In genomic region chr6:101077344-101077743, GRCh38 we compare ENCODE assay signal across 29 cellular contexts.
DNase-seq lines count a peak whose midpoint lies in the region; ATAC-seq and TF ChIP-seq lines count a peak whose summit lies in the region.
"Had no signal": no experiment of that assay in that cellular context is flagged by ENCODE, and none has a peak within 500 bp of the region (broad histone marks: within the 10 kb centered on the region; RNA-seq: fewer than 3 reads in every experiment).

No MANE protein-coding gene starts in this region.

- no peaks in the 10 kb centered on the region for H4K20me1 ChIP-seq in SK-N-SH (ENCODE audit: insufficient read depth)
- H4K20me1 ChIP-seq: BLaER1; BLaER1 treated with 17β-estradiol and CSF1 and Interleukin-3, amounts not matched to agents 10 nM and 100 nM had no signal

- TF ChIP-seq RAD21 in SK-N-SH (IDR thresholded peaks at IDR 0.05; ENCODE audit: low read length) = no peak

- no peak overlapping the region for H2AFZ ChIP-seq in SK-N-SH (ENCODE audit: low read depth)

- H3K79me2 ChIP-seq in SK-N-SH (ENCODE audit: insufficient read depth) = no peaks in the 10 kb centered on the region

- H3K4me2 ChIP-seq in SK-N-SH = no peak overlapping the region
- H3K4me2 ChIP-seq: A549; BLaER1; BLaER1 treated with 17β-estradiol and CSF1 and Interleukin-3, amounts not matched to agents 10 nM and 100 nM had no signal

- POLR2A ChIA-PET in SK-N-SH (lab: Yijun Ruan, JAX) = no interaction called here
- POLR2A ChIA-PET in HEK293 (lab: Yijun Ruan, JAX) = no interaction called here

- H3K9ac ChIP-seq in SK-N-SH = no peak overlapping the region
- H3K9ac ChIP-seq: BLaER1; BLaER1 treated with 17β-estradiol and CSF1 and Interleukin-3, amounts not matched to agents 10 nM and 100 nM had no signal

- no peaks in the 10 kb centered on the region for H3K36me3 ChIP-seq in SK-N-SH (replicated peaks in 1 of 2; ENCODE audit: control insufficient read depth in 1 of 2, insufficient read depth in 2 of 2, low read length in 1 of 2)
- no peaks in the 10 kb centered on the region for H3K36me3 ChIP-seq in HEK293 (ENCODE audit: control insufficient read depth in 2 of 2, insufficient read depth in 1 of 2, low read length in 2 of 2)
- H3K36me3 ChIP-seq: BE2C; BLaER1; BLaER1 treated with 17β-estradiol and CSF1 and Interleukin-3, amounts not matched to agents 10 nM and 100 nM had no signal

- H3K9me2 ChIP-seq in SK-N-SH = no peaks in the 10 kb centered on the region

- H3K9me3 ChIP-seq in SK-N-SH (no peaks in the 10 kb centered on the region), HEK293 (ENCODE audit: control insufficient read depth, insufficient read depth, low read depth, low read length) (no peaks in the 10 kb centered on the region)
- H3K9me3 ChIP-seq: A549, BE2C, Caco-2 had no signal

- H3K4me3 ChIP-seq in SK-N-SH (ENCODE audit: low read depth in 2 of 2, low read length in 1 of 2) (no peak overlapping the region), HEK293 (ENCODE audit: low read depth, low read length) (no peak overlapping the region)
- H3K4me3 ChIP-seq: A549; BLaER1; BLaER1 treated with 17β-estradiol and CSF1 and Interleukin-3, amounts not matched to agents 10 nM and 100 nM had no signal

- DNase-seq in SK-N-SH = no peak
- DNase-seq in T-helper 1 cell = no peak
- DNase-seq: 8988T; ACHN; AML-193; BE2C; C1 segment of cervical spinal cord; Caco-2; Calu3; CD4-positive, alpha-beta memory T cell; CD4-positive, alpha-beta T cell; CD4-positive, CD25-positive, alpha-beta regulatory T cell; CD8-positive, alpha-beta memory T cell; CD8-positive, alpha-beta T cell; COR-L47; DMS 273 treated with DMSO at 0.1 percent for 48 hours; DMS153; DMS53; DMS79; DMS79 treated with DMSO at 0.1 percent for 48 hours; DND-41; EL had no signal

- H3K27ac ChIP-seq in SK-N-SH (ENCODE audit: low read depth in 2 of 2, low read length in 1 of 2) (no peak overlapping the region), HEK293 (ENCODE audit: extremely low read depth, low read depth, low read length) (no peak overlapping the region)
- H3K27ac ChIP-seq: 22Rv1; A549; BLaER1; BLaER1 treated with 17β-estradiol and CSF1 and Interleukin-3, amounts not matched to agents 10 nM and 100 nM; C4-2B had no signal

- H3K27me3 ChIP-seq in SK-N-SH (ENCODE audit: insufficient read depth) = no peaks in the 10 kb centered on the region
- H3K27me3 ChIP-seq: BE2C; BLaER1; BLaER1 treated with 17β-estradiol and CSF1 and Interleukin-3, amounts not matched to agents 10 nM and 100 nM had no signal

- no peak for TF ChIP-seq CTCF in SK-N-SH (IDR thresholded peaks at IDR 0.05)
- no peak for TF ChIP-seq CTCF in HEK293 (tag by site-specific recombination; IDR thresholded peaks at IDR 0.05)

- TF ChIP-seq EP300 in SK-N-SH (IDR thresholded peaks at IDR 0.05; ENCODE audit: borderline replicate concordance in 1 of 2, low read depth in 1 of 2, low read length in 1 of 2) = no peak

- ATAC-seq in SK-N-SH treated with all-trans-retinoic acid at 6 μM for 48 hours = no peak
- ATAC-seq: A549; CD8-positive, alpha-beta T cell had no signal

- CTCF ChIA-PET in SK-N-SH (lab: Yijun Ruan, JAX) = interaction anchor here (1.1 kb wide), 1 partner anchor 9 kb away, joined by 4 read pairs; no protein-coding TSS in a partner anchor
- CTCF ChIA-PET in HEK293 (lab: Yijun Ruan, JAX) = no interaction called here

- H3F3A ChIP-seq in SK-N-SH (replicated peaks; ENCODE audit: insufficient read depth) = no peaks in the 10 kb centered on the region

- H3K4me1 ChIP-seq in SK-N-SH (ENCODE audit: control insufficient read depth in 1 of 2, insufficient read depth in 2 of 2, low read depth in 1 of 2, low read length in 1 of 2) (no peaks in the 10 kb centered on the region; a peak in 1 of 4 replicates), HEK293 (ENCODE audit: control insufficient read depth, insufficient read depth, low read length) (peaks cover 12% of the 10 kb centered on the region; the same call in 1 of the 2 replicates)
- H3K4me1 ChIP-seq: BE2C; BLaER1; BLaER1 treated with 17β-estradiol and CSF1 and Interleukin-3, amounts not matched to agents 10 nM and 100 nM; Caco-2 had no signal

TF ChIP-seq in SK-N-SH treated with all-trans-retinoic acid at 6 μM for 48 hours, 23 proteins besides CTCF, POLR2A, EP300 and RAD21:
- no peak for TF ChIP-seq SNAI2 (CRISPR knock-in tag; IDR thresholded peaks at IDR 0.05)
- no peak for TF ChIP-seq PPARA (CRISPR knock-in tag; IDR thresholded peaks at IDR 0.05; ENCODE audit: borderline replicate concordance)
- TF ChIP-seq ZFP3 (CRISPR knock-in tag; IDR thresholded peaks at IDR 0.05) = no peak
- no peak for TF ChIP-seq ZNF8 (CRISPR knock-in tag; IDR thresholded peaks at IDR 0.05)
- TF ChIP-seq RARB (CRISPR knock-in tag; IDR thresholded peaks at IDR 0.05) = no peak
- peak; percentile 80 for TF ChIP-seq ZFP30 (CRISPR knock-in tag; IDR thresholded peaks at IDR 0.05)

TF ChIP-seq in SK-N-SH, 30 proteins besides CTCF, POLR2A, EP300 and RAD21 (continues in another document):
- no peak for TF ChIP-seq MEF2A (IDR thresholded peaks at IDR 0.05; ENCODE audit: borderline replicate concordance, low read depth)
- TF ChIP-seq TAF1 (IDR thresholded peaks at IDR 0.05; ENCODE audit: borderline replicate concordance, low read depth, low read length) = no peak
- TF ChIP-seq EZH2phosphoT487 (IDR thresholded peaks at IDR 0.05; ENCODE audit: borderline replicate concordance, low read depth) = no peak
- TF ChIP-seq RCOR1 (IDR thresholded peaks at IDR 0.05; ENCODE audit: low read length) = no peak
- no peak for TF ChIP-seq MAX (IDR thresholded peaks at IDR 0.05; ENCODE audit: low read depth)
- no peak for TF ChIP-seq POLR2AphosphoS5 (IDR thresholded peaks at IDR 0.05; ENCODE audit: low read depth, low read length)
- no peak for TF ChIP-seq CHD2 (IDR thresholded peaks at IDR 0.05; ENCODE audit: low read length, partially characterized antibody)
- TF ChIP-seq SIN3A (IDR thresholded peaks at IDR 0.05; ENCODE audit: borderline replicate concordance, low read depth, low read length) = no peak
- TF ChIP-seq FOSL2 (IDR thresholded peaks at IDR 0.05; ENCODE audit: borderline replicate concordance, low read depth) = no peak
- TF ChIP-seq FOXJ3 (CRISPR knock-in tag; IDR thresholded peaks at IDR 0.05) = no peak

TF ChIP-seq in HEK293, 187 proteins besides CTCF, POLR2A, EP300 and RAD21 (continues in another document):
- TF ChIP-seq SCRT1 (tag by site-specific recombination; IDR thresholded peaks at IDR 0.05; ENCODE audit: borderline replicate concordance) (peak; percentile 61; the same call in 1 of the 2 replicates), SCRT2 (tag by site-specific recombination; IDR thresholded peaks at IDR 0.05) (peak; percentile 81), ELK4 (IDR thresholded peaks at IDR 0.05; ENCODE audit: borderline replicate concordance, low read depth, low read length) (no peak), ZNF133 (tag by site-specific recombination; IDR thresholded peaks at IDR 0.05) (peak; percentile 81), ZNF548 (tag by site-specific recombination; IDR thresholded peaks at IDR 0.05) (no peak), ZNF561 (tag by site-specific recombination; IDR thresholded peaks at IDR 0.05; ENCODE audit: borderline replicate concordance) (no peak), AEBP2 (tag by site-specific recombination; IDR thresholded peaks at IDR 0.05; ENCODE audit: borderline replicate concordance) (no peak), ZNF544 (tag by site-specific recombination; IDR thresholded peaks at IDR 0.05) (no peak)
